ENCODE assay signal across 8 cellular contexts in the genomic region with DNA sequence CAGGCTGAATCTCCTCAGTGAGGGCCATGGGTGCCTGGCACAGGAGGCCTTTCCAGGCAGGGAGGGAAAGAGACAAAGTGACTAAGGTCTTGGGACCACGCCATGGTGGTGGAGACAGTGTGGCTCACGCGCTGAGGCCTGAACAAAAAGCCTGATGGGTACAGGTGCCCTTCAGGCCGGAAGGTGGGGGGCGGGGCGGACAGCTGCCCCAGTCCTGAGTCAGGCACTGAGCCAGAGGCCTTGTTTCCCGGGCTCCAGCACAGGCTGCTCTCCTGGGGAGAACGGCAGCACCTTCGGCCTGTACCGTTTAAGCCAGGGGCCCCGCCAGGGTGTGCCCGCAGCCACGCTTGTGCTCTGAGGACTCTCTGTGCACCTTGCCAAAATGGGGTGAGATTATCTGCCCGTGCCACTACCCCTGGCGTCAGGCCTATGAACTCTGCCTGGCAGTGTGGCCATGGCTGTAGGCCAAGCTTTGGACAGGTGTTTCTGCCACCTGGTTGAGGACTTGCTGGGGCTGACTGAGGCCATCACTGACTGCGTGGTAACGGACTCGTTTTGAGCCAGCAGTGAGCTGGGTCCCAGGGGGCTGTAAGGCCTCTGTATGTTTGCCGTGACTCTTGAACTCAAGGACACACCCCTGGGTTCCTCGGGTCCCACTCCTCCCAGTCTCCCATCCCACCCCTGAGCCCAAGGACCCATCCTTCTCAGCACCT. TPM values are rescaled to one million over a fixed set of nuclear protein-coding genes. Genes with fewer than 3 reads are reported as not detected.
DNase-seq lines count a peak whose midpoint lies in the region; ATAC-seq and TF ChIP-seq lines count a peak whose summit lies in the region.
"Had no signal": no experiment of that assay in that cellular context is flagged by ENCODE, and none has a peak within 500 bp of the region (broad histone marks: within the 10 kb centered on the region; RNA-seq: fewer than 3 reads in every experiment).

No MANE protein-coding gene starts in this region.

- no peaks in the 10 kb centered on the region for H4K20me1 ChIP-seq in H9 (ENCODE audit: control insufficient read depth, insufficient read depth, insufficient read length)

- H3K27ac Mint-ChIP-seq in H9 = no peak overlapping the region

- H3K9ac ChIP-seq in H9 (ENCODE audit: extremely low read depth, insufficient read length, low read length) = no peak overlapping the region

- H3K9me3 Mint-ChIP-seq in H9 = no peaks in the 10 kb centered on the region; a peak in 2 of 5 replicates

- peak; percentile 26 for DNase-seq in H9
- peak; percentile 51 for DNase-seq in NCI-H2107 treated with DMSO at 0.1 percent for 48 hours (lab: John Stamatoyannopoulos, UW; ENCODE audit: unreplicated experiment)
- DNase-seq in dorsolateral prefrontal cortex = peak in 3 of 10 donors; percentile 24 to 68 (median 42)
- peak; percentile 49 for DNase-seq in prostate gland (ENCODE audit: low spot score)
- DNase-seq in NCI-H1694 treated with DMSO at 0.1 percent for 48 hours (lab: John Stamatoyannopoulos, UW) = no peak
- DNase-seq: activated CD4-positive, CD25-positive, alpha-beta regulatory T cell had no signal

- no peaks in the 10 kb centered on the region for H3K36me3 ChIP-seq in prostate gland

- no peaks in the 10 kb centered on the region for H3K4me1 ChIP-seq in H9 (ENCODE audit: insufficient read depth, low read length)
- H3K4me1 ChIP-seq in prostate gland (replicated peaks) = peaks cover 4% of the 10 kb centered on the region

- no peak overlapping the region for H4K5ac ChIP-seq in H9 (ENCODE audit: insufficient read length, low read depth, low read length)

- no peak overlapping the region for H2BK5ac ChIP-seq in H9 (ENCODE audit: insufficient read length, low read length)

- H3K14ac ChIP-seq in H9 (ENCODE audit: insufficient read depth, low read length) = no peak overlapping the region

- no peak overlapping the region for H3K4me3 Mint-ChIP-seq in H9

- no peak for TF ChIP-seq CTCF in H9 (conservative IDR thresholded peaks at IDR 0.05)
- no peak for TF ChIP-seq CTCF in dorsolateral prefrontal cortex (IDR thresholded peaks at IDR 0.05 in 54 of 56, conservative IDR thresholded peaks at IDR 0.05 in 2 of 56; ENCODE audit: low read depth in 1 of 56, partially characterized antibody in 56 of 56)
- TF ChIP-seq CTCF in prostate gland (IDR thresholded peaks at IDR 0.05) = no peak

- no peak overlapping the region for H2BK120ac ChIP-seq in H9 (ENCODE audit: low read depth, low read length, poor library complexity, severe bottlenecking)

- H2BK15ac ChIP-seq in H9 (ENCODE audit: low read depth, low read length) = no peak overlapping the region

- H3T11ph ChIP-seq in H9 (ENCODE audit: low read length) = no peak overlapping the region

- H3K27me3 ChIP-seq in H9 (ENCODE audit: insufficient read depth, low read length) (no peaks in the 10 kb centered on the region; the same call in 1 of the 2 replicates), dorsolateral prefrontal cortex (no peaks in the 10 kb centered on the region), prostate gland (replicated peaks; ENCODE audit: insufficient read depth) (no peaks in the 10 kb centered on the region)

- H3K9me3 ChIP-seq in H9 (ENCODE audit: control insufficient read depth, low read depth, low read length) = no peaks in the 10 kb centered on the region
- H3K9me3 ChIP-seq in prostate gland = no peaks in the 10 kb centered on the region

- intact Hi-C loops in dorsolateral prefrontal cortex (cut with DNase I) = loop anchor here in 1 of 2 donors (10.0 kb wide), 1 partner anchor 151 kb away; no protein-coding TSS in a partner anchor
- intact Hi-C loops in prostate gland (cut with DNase I) = no loop called here

- no peak overlapping the region for H4K91ac ChIP-seq in H9 (ENCODE audit: insufficient read length, low read depth, low read length)

- peaks cover 0 to 3% (median 2%) of the 10 kb centered on the region in 3 experiments; a peak in 4 of 7 replicates for H3K36me3 Mint-ChIP-seq in H9 (ENCODE audit: insufficient read depth in 1 of 3, low read depth in 3 of 3)

- H2AFZ ChIP-seq in H9 (ENCODE audit: low read length) = no peak overlapping the region

- H3K4ac ChIP-seq in H9 (ENCODE audit: low read depth, low read length) = no peak overlapping the region

- no peaks in the 10 kb centered on the region for H3K79me1 ChIP-seq in H9 (ENCODE audit: insufficient read depth, low read depth, low read length, poor library complexity, severe bottlenecking)

- H2BK12ac ChIP-seq in H9 (ENCODE audit: insufficient read length, low read depth, low read length) = no peak overlapping the region

- H3K79me2 ChIP-seq in H9 (ENCODE audit: insufficient read depth, low read length) = no peaks in the 10 kb centered on the region

- H3K56ac ChIP-seq in H9 (ENCODE audit: insufficient read length, low read depth, low read length) = no peak overlapping the region

- WGBS in H9 (ENCODE audit: extremely low coverage, insufficient read length, low lambda C conversion rate) = no CpG with 5 or more reads among the region's 20 CpGs
- WGBS in prostate gland = 81% methylated on average over 9 of the region's 20 CpGs

- H3K27ac ChIP-seq in H9 (ENCODE audit: insufficient read length, low read depth, low read length) (no peak overlapping the region), dorsolateral prefrontal cortex (peak overlapping the region in 44 of 59 donors; percentile 0 to 83 (median 58)), prostate gland (no peak overlapping the region)

- H3K4me2 ChIP-seq in H9 (ENCODE audit: insufficient read depth, insufficient read length, low read length) = no peak overlapping the region

- H2BK20ac ChIP-seq in H9 (ENCODE audit: low read depth, low read length, poor library complexity, severe bottlenecking) = no peak overlapping the region

- TF ChIP-seq POLR2A in prostate gland (IDR thresholded peaks at IDR 0.05) = no peak

- no peak for ATAC-seq in GM21381 (IDR thresholded peaks at IDR 0.05; ENCODE audit: unreplicated experiment)
- ATAC-seq in HG02938 (IDR thresholded peaks at IDR 0.05; ENCODE audit: unreplicated experiment) = no peak

- no peak overlapping the region for H2AK5ac ChIP-seq in H9 (ENCODE audit: insufficient read length, low read length)

- no peak overlapping the region for H4K8ac ChIP-seq in H9 (replicated peaks; ENCODE audit: insufficient read length, low read depth, low read length)

- no peaks in the 10 kb centered on the region for H3K23me2 ChIP-seq in H9 (ENCODE audit: insufficient read length, low read depth, low read length, poor library complexity, severe bottlenecking)

- no peak overlapping the region for H3K18ac ChIP-seq in H9 (ENCODE audit: insufficient read length, low read depth, low read length)

- H3K27me3 Mint-ChIP-seq in H9 (ENCODE audit: low read depth) = peaks cover 47% of the 10 kb centered on the region

- H3K23ac ChIP-seq in H9 (ENCODE audit: insufficient read length, low read depth, low read length) = no peak overlapping the region

- peaks cover 28 to 45% of the 10 kb centered on the region in 2 experiments for H3K4me1 Mint-ChIP-seq in H9

- H3K4me3 ChIP-seq in dorsolateral prefrontal cortex (no peak overlapping the region), prostate gland (no peak overlapping the region)

RNA-seq across cellular contexts. Expression of gene DNMT3A, which starts 31.7 kb away (rescaled TPM):
- total RNA-seq in H9 (2021) = 207 and 215 TPM in 2 replicates
- 10 to 100 TPM; 37.2 to 80.0 (median 54.1) TPM for total RNA-seq in dorsolateral prefrontal cortex
- total RNA-seq in prostate gland = 10 to 100 TPM in 1 of 2 donors, 1 to 10 TPM in 1; 8.7 to 28.2 TPM

Comparison
In these comparisons a context has a peak if more than half of its experiments do, and no peak if none do; other contexts are left out.
1. H3K27ac ChIP-seq: peak in dorsolateral prefrontal cortex (44 of 59); none in H9 (single experiment) and prostate gland (0 of 2).